1 cellular context compared by ENCODE assay signal in the genomic region with DNA sequence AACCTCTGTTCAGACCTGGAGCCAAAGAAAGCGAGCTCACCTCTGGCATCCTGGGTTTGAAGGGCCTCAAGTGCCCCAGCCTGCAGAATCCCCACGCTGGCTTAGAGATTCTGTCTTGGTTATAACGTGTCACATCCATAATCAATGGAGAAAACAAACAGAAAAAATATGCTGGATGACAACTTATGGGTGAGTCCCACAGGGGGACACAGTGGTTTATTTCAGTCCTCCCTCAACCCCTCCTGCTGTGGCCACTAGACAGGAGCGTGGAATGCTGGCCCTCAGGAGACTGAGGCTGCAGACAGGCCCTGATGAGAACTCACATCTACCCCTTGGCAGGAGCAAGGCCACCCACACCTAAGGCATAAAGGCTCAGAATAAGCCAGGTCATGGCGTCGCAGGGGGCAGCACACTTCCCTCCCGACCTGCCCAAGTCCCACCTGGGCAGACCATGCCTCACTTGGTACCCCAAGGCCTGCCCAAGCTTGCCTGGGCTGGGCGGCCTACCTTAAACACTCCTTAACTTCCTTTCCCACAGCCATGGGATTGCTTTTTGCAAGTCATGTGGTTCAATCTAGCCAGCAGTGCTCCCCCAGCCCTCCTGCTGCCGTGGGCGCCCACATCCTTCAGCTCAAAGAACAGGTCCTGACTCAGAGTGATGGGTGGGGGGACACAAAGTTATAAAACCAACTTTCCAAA.
TF ChIP-seq lines count a peak whose summit lies in the region.

No MANE protein-coding gene starts in this region.

TF ChIP-seq in HepG2, 621 proteins besides CTCF, POLR2A, EP300 and RAD21 (continued from another document and continues in another):
- TF ChIP-seq RELA (CRISPR knock-in tag; IDR thresholded peaks at IDR 0.05): no peak
- TF ChIP-seq, protein P1, sequence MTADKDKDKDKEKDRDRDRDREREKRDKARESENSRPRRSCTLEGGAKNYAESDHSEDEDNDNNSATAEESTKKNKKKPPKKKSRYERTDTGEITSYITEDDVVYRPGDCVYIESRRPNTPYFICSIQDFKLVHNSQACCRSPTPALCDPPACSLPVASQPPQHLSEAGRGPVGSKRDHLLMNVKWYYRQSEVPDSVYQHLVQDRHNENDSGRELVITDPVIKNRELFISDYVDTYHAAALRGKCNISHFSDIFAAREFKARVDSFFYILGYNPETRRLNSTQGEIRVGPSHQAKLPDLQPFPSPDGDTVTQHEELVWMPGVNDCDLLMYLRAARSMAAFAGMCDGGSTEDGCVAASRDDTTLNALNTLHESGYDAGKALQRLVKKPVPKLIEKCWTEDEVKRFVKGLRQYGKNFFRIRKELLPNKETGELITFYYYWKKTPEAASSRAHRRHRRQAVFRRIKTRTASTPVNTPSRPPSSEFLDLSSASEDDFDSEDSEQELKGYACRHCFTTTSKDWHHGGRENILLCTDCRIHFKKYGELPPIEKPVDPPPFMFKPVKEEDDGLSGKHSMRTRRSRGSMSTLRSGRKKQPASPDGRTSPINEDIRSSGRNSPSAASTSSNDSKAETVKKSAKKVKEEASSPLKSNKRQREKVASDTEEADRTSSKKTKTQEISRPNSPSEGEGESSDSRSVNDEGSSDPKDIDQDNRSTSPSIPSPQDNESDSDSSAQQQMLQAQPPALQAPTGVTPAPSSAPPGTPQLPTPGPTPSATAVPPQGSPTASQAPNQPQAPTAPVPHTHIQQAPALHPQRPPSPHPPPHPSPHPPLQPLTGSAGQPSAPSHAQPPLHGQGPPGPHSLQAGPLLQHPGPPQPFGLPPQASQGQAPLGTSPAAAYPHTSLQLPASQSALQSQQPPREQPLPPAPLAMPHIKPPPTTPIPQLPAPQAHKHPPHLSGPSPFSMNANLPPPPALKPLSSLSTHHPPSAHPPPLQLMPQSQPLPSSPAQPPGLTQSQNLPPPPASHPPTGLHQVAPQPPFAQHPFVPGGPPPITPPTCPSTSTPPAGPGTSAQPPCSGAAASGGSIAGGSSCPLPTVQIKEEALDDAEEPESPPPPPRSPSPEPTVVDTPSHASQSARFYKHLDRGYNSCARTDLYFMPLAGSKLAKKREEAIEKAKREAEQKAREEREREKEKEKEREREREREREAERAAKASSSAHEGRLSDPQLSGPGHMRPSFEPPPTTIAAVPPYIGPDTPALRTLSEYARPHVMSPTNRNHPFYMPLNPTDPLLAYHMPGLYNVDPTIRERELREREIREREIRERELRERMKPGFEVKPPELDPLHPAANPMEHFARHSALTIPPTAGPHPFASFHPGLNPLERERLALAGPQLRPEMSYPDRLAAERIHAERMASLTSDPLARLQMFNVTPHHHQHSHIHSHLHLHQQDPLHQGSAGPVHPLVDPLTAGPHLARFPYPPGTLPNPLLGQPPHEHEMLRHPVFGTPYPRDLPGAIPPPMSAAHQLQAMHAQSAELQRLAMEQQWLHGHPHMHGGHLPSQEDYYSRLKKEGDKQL (CRISPR knock-in tag; IDR thresholded peaks at IDR 0.05; ENCODE audit: low read depth): no peak
- no peak for TF ChIP-seq ATM (IDR thresholded peaks at IDR 0.05; ENCODE audit: borderline replicate concordance)
- TF ChIP-seq, protein P2, sequence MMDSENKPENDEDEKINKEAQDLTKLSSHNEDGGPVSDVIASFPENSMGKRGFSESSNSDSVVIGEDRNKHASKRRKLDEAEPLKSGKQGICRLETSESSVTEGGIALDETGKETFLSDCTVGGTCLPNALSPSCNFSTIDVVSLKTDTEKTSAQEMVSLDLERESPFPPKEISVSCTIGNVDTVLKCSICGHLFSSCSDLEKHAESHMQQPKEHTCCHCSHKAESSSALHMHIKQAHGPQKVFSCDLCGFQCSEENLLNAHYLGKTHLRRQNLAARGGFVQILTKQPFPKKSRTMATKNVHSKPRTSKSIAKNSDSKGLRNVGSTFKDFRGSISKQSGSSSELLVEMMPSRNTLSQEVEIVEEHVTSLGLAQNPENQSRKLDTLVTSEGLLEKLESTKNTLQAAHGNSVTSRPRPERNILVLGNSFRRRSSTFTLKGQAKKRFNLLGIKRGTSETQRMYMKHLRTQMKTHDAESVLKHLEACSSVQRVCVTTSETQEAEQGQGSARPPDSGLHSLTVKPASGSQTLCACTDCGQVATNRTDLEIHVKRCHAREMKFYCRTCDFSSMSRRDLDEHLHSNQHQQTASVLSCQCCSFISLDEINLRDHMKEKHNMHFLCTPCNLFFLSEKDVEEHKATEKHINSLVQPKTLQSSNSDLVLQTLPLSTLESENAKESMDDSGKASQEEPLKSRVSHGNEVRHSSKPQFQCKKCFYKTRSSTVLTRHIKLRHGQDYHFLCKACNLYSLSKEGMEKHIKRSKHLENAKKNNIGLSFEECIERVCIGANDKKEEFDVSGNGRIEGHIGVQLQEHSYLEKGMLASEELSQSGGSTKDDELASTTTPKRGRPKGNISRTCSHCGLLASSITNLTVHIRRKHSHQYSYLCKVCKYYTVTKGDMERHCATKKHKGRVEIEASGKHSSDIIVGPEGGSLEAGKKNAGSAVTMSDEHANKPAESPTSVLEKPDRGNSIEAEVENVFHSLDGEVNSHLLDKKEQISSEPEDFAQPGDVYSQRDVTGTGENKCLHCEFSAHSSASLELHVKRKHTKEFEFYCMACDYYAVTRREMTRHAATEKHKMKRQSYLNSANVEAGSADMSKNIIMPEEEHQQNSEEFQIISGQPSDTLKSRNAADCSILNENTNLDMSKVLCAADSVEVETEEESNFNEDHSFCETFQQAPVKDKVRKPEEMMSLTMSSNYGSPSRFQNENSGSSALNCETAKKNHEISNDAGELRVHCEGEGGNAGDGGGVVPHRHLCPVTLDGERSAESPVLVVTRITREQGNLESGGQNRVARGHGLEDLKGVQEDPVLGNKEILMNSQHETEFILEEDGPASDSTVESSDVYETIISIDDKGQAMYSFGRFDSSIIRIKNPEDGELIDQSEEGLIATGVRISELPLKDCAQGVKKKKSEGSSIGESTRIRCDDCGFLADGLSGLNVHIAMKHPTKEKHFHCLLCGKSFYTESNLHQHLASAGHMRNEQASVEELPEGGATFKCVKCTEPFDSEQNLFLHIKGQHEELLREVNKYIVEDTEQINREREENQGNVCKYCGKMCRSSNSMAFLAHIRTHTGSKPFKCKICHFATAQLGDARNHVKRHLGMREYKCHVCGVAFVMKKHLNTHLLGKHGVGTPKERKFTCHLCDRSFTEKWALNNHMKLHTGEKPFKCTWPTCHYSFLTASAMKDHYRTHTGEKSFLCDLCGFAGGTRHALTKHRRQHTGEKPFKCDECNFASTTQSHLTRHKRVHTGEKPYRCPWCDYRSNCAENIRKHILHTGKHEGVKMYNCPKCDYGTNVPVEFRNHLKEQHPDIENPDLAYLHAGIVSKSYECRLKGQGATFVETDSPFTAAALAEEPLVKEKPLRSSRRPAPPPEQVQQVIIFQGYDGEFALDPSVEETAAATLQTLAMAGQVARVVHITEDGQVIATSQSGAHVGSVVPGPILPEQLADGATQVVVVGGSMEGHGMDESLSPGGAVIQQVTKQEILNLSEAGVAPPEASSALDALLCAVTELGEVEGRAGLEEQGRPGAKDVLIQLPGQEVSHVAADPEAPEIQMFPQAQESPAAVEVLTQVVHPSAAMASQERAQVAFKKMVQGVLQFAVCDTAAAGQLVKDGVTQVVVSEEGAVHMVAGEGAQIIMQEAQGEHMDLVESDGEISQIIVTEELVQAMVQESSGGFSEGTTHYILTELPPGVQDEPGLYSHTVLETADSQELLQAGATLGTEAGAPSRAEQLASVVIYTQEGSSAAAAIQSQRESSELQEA (CRISPR knock-in tag; IDR thresholded peaks at IDR 0.05; ENCODE audit: not compliant biosample characterization): peak; percentile 50
- TF ChIP-seq ZBTB3 (CRISPR knock-in tag; IDR thresholded peaks at IDR 0.05; ENCODE audit: borderline replicate concordance, low read depth): no peak
- no peak for TF ChIP-seq ZNF230 (CRISPR knock-in tag; IDR thresholded peaks at IDR 0.05)
- no peak for TF ChIP-seq SUZ12 (IDR thresholded peaks at IDR 0.05; ENCODE audit: low read depth, low read length)
- no peak for TF ChIP-seq HES4 (CRISPR knock-in tag; IDR thresholded peaks at IDR 0.05; ENCODE audit: borderline replicate concordance)
- TF ChIP-seq GFI1 (CRISPR knock-in tag; IDR thresholded peaks at IDR 0.05; ENCODE audit: borderline replicate concordance): no peak
- TF ChIP-seq, protein P3, sequence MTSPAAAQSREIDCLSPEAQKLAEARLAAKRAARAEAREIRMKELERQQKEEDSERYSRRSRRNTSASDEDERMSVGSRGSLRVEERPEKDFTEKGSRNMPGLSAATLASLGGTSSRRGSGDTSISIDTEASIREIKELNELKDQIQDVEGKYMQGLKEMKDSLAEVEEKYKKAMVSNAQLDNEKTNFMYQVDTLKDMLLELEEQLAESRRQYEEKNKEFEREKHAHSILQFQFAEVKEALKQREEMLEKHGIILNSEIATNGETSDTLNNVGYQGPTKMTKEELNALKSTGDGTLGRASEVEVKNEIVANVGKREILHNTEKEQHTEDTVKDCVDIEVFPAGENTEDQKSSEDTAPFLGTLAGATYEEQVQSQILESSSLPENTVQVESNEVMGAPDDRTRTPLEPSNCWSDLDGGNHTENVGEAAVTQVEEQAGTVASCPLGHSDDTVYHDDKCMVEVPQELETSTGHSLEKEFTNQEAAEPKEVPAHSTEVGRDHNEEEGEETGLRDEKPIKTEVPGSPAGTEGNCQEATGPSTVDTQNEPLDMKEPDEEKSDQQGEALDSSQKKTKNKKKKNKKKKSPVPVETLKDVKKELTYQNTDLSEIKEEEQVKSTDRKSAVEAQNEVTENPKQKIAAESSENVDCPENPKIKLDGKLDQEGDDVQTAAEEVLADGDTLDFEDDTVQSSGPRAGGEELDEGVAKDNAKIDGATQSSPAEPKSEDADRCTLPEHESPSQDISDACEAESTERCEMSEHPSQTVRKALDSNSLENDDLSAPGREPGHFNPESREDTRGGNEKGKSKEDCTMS (CRISPR knock-in tag; conservative IDR thresholded peaks at IDR 0.05): no peak
- TF ChIP-seq ZNF24 (IDR thresholded peaks at IDR 0.05): no peak
- no peak for TF ChIP-seq RORA (CRISPR knock-in tag; IDR thresholded peaks at IDR 0.05)
- 0 out of 2 replicates have a peak, but pooled peaks have one; percentile 9 for TF ChIP-seq IRF2 (CRISPR knock-in tag; IDR thresholded peaks at IDR 0.05)
- TF ChIP-seq NCOA2 (CRISPR knock-in tag; IDR thresholded peaks at IDR 0.05): no peak
- TF ChIP-seq, protein P4, sequence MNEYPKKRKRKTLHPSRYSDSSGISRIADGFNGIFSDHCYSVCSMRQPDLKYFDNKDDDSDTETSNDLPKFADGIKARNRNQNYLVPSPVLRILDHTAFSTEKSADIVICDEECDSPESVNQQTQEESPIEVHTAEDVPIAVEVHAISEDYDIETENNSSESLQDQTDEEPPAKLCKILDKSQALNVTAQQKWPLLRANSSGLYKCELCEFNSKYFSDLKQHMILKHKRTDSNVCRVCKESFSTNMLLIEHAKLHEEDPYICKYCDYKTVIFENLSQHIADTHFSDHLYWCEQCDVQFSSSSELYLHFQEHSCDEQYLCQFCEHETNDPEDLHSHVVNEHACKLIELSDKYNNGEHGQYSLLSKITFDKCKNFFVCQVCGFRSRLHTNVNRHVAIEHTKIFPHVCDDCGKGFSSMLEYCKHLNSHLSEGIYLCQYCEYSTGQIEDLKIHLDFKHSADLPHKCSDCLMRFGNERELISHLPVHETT (CRISPR knock-in tag; conservative IDR thresholded peaks at IDR 0.05): no peak
- TF ChIP-seq FOXC1 (CRISPR knock-in tag; IDR thresholded peaks at IDR 0.05; ENCODE audit: borderline replicate concordance): no peak
- no peak for TF ChIP-seq ZNF33A (CRISPR knock-in tag; IDR thresholded peaks at IDR 0.05; ENCODE audit: borderline replicate concordance)
- no peak for TF ChIP-seq SPEN (CRISPR knock-in tag; IDR thresholded peaks at IDR 0.05; ENCODE audit: low read depth)
- TF ChIP-seq ZMYM3 (CRISPR knock-in tag; IDR thresholded peaks at IDR 0.05): no peak
- no peak for TF ChIP-seq TBL1XR1 (IDR thresholded peaks at IDR 0.05; ENCODE audit: borderline replicate concordance, low read length, partially characterized antibody)
- TF ChIP-seq NKX3-1 (CRISPR knock-in tag; IDR thresholded peaks at IDR 0.05): no peak
- TF ChIP-seq, protein P5, sequence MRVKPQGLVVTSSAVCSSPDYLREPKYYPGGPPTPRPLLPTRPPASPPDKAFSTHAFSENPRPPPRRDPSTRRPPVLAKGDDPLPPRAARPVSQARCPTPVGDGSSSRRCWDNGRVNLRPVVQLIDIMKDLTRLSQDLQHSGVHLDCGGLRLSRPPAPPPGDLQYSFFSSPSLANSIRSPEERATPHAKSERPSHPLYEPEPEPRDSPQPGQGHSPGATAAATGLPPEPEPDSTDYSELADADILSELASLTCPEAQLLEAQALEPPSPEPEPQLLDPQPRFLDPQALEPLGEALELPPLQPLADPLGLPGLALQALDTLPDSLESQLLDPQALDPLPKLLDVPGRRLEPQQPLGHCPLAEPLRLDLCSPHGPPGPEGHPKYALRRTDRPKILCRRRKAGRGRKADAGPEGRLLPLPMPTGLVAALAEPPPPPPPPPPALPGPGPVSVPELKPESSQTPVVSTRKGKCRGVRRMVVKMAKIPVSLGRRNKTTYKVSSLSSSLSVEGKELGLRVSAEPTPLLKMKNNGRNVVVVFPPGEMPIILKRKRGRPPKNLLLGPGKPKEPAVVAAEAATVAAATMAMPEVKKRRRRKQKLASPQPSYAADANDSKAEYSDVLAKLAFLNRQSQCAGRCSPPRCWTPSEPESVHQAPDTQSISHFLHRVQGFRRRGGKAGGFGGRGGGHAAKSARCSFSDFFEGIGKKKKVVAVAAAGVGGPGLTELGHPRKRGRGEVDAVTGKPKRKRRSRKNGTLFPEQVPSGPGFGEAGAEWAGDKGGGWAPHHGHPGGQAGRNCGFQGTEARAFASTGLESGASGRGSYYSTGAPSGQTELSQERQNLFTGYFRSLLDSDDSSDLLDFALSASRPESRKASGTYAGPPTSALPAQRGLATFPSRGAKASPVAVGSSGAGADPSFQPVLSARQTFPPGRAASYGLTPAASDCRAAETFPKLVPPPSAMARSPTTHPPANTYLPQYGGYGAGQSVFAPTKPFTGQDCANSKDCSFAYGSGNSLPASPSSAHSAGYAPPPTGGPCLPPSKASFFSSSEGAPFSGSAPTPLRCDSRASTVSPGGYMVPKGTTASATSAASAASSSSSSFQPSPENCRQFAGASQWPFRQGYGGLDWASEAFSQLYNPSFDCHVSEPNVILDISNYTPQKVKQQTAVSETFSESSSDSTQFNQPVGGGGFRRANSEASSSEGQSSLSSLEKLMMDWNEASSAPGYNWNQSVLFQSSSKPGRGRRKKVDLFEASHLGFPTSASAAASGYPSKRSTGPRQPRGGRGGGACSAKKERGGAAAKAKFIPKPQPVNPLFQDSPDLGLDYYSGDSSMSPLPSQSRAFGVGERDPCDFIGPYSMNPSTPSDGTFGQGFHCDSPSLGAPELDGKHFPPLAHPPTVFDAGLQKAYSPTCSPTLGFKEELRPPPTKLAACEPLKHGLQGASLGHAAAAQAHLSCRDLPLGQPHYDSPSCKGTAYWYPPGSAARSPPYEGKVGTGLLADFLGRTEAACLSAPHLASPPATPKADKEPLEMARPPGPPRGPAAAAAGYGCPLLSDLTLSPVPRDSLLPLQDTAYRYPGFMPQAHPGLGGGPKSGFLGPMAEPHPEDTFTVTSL (CRISPR knock-in tag; IDR thresholded peaks at IDR 0.05; ENCODE audit: borderline replicate concordance): no peak
- TF ChIP-seq, protein P6, sequence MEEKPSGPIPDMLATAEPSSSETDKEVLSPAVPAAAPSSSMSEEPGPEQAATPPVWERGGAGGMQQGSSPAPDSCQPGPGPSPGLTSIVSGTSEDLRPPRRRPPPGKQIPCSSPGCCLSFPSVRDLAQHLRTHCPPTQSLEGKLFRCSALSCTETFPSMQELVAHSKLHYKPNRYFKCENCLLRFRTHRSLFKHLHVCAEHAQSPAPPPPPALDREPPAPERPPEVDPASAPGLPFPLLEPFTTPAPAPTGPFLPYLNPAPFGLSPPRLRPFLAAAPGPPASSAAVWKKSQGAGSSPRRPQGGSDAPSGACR (CRISPR knock-in tag; IDR thresholded peaks at IDR 0.05): no peak
- no peak for TF ChIP-seq PHF20 (CRISPR knock-in tag; IDR thresholded peaks at IDR 0.05)
- no peak for TF ChIP-seq GPN1 (CRISPR knock-in tag; IDR thresholded peaks at IDR 0.05; ENCODE audit: borderline replicate concordance)
